In the genomic region with DNA sequence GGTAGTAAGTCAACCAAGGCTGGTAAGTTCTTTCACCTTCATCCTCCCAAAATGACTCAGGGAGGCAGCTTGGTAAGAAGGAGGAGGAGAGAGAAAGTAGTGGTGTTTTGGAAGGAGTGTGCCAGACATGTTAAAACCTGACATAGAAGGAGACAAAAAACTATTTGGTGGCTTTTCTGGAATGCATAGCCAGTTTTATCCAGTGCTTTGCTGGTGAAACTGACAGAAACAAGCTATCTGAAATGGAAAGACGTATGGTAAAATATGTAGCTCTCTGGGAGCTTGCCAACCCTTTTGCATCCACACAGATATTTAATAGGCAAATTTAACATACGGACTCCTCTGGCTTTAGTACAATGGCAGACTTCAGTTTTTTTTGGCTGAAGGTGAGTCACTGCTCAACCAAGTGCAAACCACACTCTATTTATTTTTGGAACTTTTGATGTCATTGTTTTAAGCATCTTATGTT, we compare ENCODE assay signal across 8 cellular contexts. TPM values are rescaled to one million over a fixed set of nuclear protein-coding genes. Genes with fewer than 3 reads are reported as not detected.
DNase-seq lines count a peak whose midpoint lies in the region; ATAC-seq and TF ChIP-seq lines count a peak whose summit lies in the region.

No MANE protein-coding gene starts in this region.

- peak overlapping the region; percentile 66 to 95 (median 78) for H3K27ac Mint-ChIP-seq in IgD-negative memory B cell
- peak overlapping the region; percentile 95 for H3K27ac Mint-ChIP-seq in stimulated activated naive CD8-positive, alpha-beta T cell treated with anti-CD3 and anti-CD28 coated beads, Interleukin-15, Interleukin-2, amounts not matched to agents 100 ng/mL and 50 ng/mL, for 24 hours

- H3K36me3 ChIP-seq in breast epithelium (no peaks in the 10 kb centered on the region), heart left ventricle (peaks cover 0 to 93% (median 63%) of the 10 kb centered on the region in 9 donors), gastroesophageal sphincter (peaks cover 3 to 83% of the 10 kb centered on the region in 2 donors)

- TF ChIP-seq CTCF in GM13976 (IDR thresholded peaks at IDR 0.05; ENCODE audit: borderline replicate concordance, control extremely low read depth, extremely low read depth, insufficient read depth, missing control alignments) (no peak), breast epithelium (IDR thresholded peaks at IDR 0.05) (no peak), heart left ventricle (IDR thresholded peaks at IDR 0.05) (no peak), gastroesophageal sphincter (IDR thresholded peaks at IDR 0.05) (no peak)

- WGBS in heart left ventricle, 4 donors: 44 to 61% (median 58%) methylated on average over 2 of the region's 2 CpGs
- 34 to 39% methylated on average over 2 of the region's 2 CpGs for WGBS in gastroesophageal sphincter (ENCODE audit: low coverage in 1 of 2), 2 donors

- in situ Hi-C loops in GM13976 (cut with MboI; ENCODE audit: low sequenced_read_pairs, unreplicated experiment): no loop called here

- ATAC-seq in GM21717 (IDR thresholded peaks at IDR 0.05; ENCODE audit: unreplicated experiment) (peak; percentile 82), heart left ventricle (no peak), gastroesophageal sphincter (no peak)

- H3K4me1 ChIP-seq in breast epithelium (no peaks in the 10 kb centered on the region), heart left ventricle (peaks cover 0 to 49% (median 0%) of the 10 kb centered on the region in 12 donors), gastroesophageal sphincter (no peaks in the 10 kb centered on the region)

- peaks cover 24% of the 10 kb centered on the region for H3K36me3 Mint-ChIP-seq in IgD-negative memory B cell
- H3K36me3 Mint-ChIP-seq in stimulated activated naive CD8-positive, alpha-beta T cell treated with anti-CD3 and anti-CD28 coated beads, Interleukin-15, Interleukin-2, amounts not matched to agents 100 ng/mL and 50 ng/mL, for 24 hours (ENCODE audit: low read depth): peaks cover 89% of the 10 kb centered on the region

- intact Hi-C loops in breast epithelium (cut with DNase I; ENCODE audit: low total_unique reads): no loop called here
- intact Hi-C loops in heart left ventricle (cut with DNase I): no loop called here

- H3K9me3 ChIP-seq in breast epithelium (no peaks in the 10 kb centered on the region), heart left ventricle (no peaks in the 10 kb centered on the region), gastroesophageal sphincter (no peaks in the 10 kb centered on the region)

- no peak for TF ChIP-seq EP300 in gastroesophageal sphincter (IDR thresholded peaks at IDR 0.05)

- peak; percentile 74 for DNase-seq in GM13976 (ENCODE audit: low spot score)
- no peak for DNase-seq in breast epithelium (ENCODE audit: low spot score in 2 of 2)
- no peak for DNase-seq in heart left ventricle
- DNase-seq in NCI-H2196 treated with DMSO at 0.1 percent for 48 hours (lab: John Stamatoyannopoulos, UW; ENCODE audit: unreplicated experiment): no peak

- TF ChIP-seq POLR2A in breast epithelium (IDR thresholded peaks at IDR 0.05) (no peak), heart left ventricle (IDR thresholded peaks at IDR 0.05) (no peak), gastroesophageal sphincter (IDR thresholded peaks at IDR 0.05) (no peak)

- no peaks in the 10 kb centered on the region for H3K27me3 Mint-ChIP-seq in IgD-negative memory B cell
- no peaks in the 10 kb centered on the region for H3K27me3 Mint-ChIP-seq in stimulated activated naive CD8-positive, alpha-beta T cell treated with anti-CD3 and anti-CD28 coated beads, Interleukin-15, Interleukin-2, amounts not matched to agents 100 ng/mL and 50 ng/mL, for 24 hours

- H3K4me3 ChIP-seq in breast epithelium (no peak overlapping the region), heart left ventricle (no peak overlapping the region), gastroesophageal sphincter (no peak overlapping the region)

- H3K27ac ChIP-seq in breast epithelium (peak overlapping the region; percentile 48 to 52), heart left ventricle (no peak overlapping the region), gastroesophageal sphincter (no peak overlapping the region)

- H3K9me3 Mint-ChIP-seq in IgD-negative memory B cell: no peaks in the 10 kb centered on the region
- no peaks in the 10 kb centered on the region for H3K9me3 Mint-ChIP-seq in stimulated activated naive CD8-positive, alpha-beta T cell treated with anti-CD3 and anti-CD28 coated beads, Interleukin-15, Interleukin-2, amounts not matched to agents 100 ng/mL and 50 ng/mL, for 24 hours

- peak overlapping the region; percentile 22 to 74 (median 60) for H3K4me3 Mint-ChIP-seq in IgD-negative memory B cell
- peak overlapping the region; percentile 62 for H3K4me3 Mint-ChIP-seq in stimulated activated naive CD8-positive, alpha-beta T cell treated with anti-CD3 and anti-CD28 coated beads, Interleukin-15, Interleukin-2, amounts not matched to agents 100 ng/mL and 50 ng/mL, for 24 hours

- H3K4me1 Mint-ChIP-seq in IgD-negative memory B cell: peaks cover 44 to 61% (median 49%) of the 10 kb centered on the region in 3 donors
- peaks cover 69% of the 10 kb centered on the region for H3K4me1 Mint-ChIP-seq in stimulated activated naive CD8-positive, alpha-beta T cell treated with anti-CD3 and anti-CD28 coated beads, Interleukin-15, Interleukin-2, amounts not matched to agents 100 ng/mL and 50 ng/mL, for 24 hours (ENCODE audit: low read depth)

- H3K27me3 ChIP-seq in breast epithelium (no peaks in the 10 kb centered on the region), heart left ventricle (no peaks in the 10 kb centered on the region), gastroesophageal sphincter (no peaks in the 10 kb centered on the region)

RNA-seq across cellular contexts. Expression of a gene that starts 45.4 kb away (rescaled TPM):
- polyA plus RNA-seq in IgD-negative memory B cell (35.7 TPM), heart left ventricle (10 to 100 TPM; 15.8 to 37.0 TPM)
- total RNA-seq in breast epithelium (10 to 100 TPM; 36.5 to 53.1 (median 41.3) TPM), heart left ventricle (10 to 100 TPM; 23.9 to 66.9 (median 51.7) TPM), gastroesophageal sphincter (10 to 100 TPM; 29.7 to 40.2 (median 31.4) TPM)

Comparison
In these comparisons a context has a peak if more than half of its experiments do, and no peak if none do; other contexts are left out.
1. H3K27ac ChIP-seq: peak in breast epithelium (2 of 2); none in heart left ventricle (0 of 12) and gastroesophageal sphincter (0 of 4).